12 cellular contexts compared by ENCODE assay signal in the genomic region with DNA sequence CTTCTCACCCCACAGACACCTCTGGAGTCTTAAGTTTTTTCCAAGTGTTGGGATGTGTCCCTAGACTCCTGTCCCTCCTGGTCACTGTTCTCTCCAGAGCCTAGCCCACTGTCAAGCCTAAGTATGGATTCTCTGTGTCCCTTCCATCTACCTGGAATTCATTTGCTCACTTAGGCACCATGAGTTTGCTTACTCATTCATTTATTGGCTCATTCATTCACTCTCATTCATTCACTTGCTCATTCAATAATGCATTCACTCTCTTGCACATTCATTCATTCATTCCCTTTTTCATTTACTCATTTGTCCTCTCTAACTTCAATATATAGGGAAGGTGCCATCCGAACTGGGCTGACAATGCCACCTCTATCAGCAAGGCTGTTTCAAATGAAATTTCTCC. TPM values are rescaled to one million over a fixed set of nuclear protein-coding genes. Genes with fewer than 3 reads are reported as not detected.
DNase-seq lines count a peak whose midpoint lies in the region; ATAC-seq, FAIRE-seq and TF ChIP-seq lines count a peak whose summit lies in the region.
"Had no signal": no experiment of that assay in that cellular context is flagged by ENCODE, and none has a peak within 500 bp of the region (broad histone marks: within the 10 kb centered on the region; RNA-seq: fewer than 3 reads in every experiment).

No MANE protein-coding gene starts in this region.

- peaks cover 18 to 23% of the 10 kb centered on the region in 2 donors for H3K4me1 ChIP-seq in muscle layer of duodenum (ENCODE audit: control insufficient read depth in 1 of 2, insufficient read depth in 2 of 2, low read length in 2 of 2)

- H3K36me3 ChIP-seq in bronchial epithelial cell (ENCODE audit: control insufficient read depth, insufficient read depth, low read length) (peaks cover 33% of the 10 kb centered on the region), muscle layer of duodenum (ENCODE audit: control insufficient read depth in 1 of 2, insufficient read depth in 2 of 2, low read length in 2 of 2) (peaks cover 16 to 17% of the 10 kb centered on the region in 2 donors)

- no peaks in the 10 kb centered on the region for H3K9me3 ChIP-seq in muscle layer of duodenum (ENCODE audit: control insufficient read depth in 1 of 2, low read length in 2 of 2)

- H3K4me3 ChIP-seq in AG04449 (ENCODE audit: low read depth, low read length) (peak overlapping the region; percentile 83), bronchial epithelial cell (ENCODE audit: low read depth, low read length) (peak overlapping the region; percentile 88), muscle layer of duodenum (ENCODE audit: low read depth in 1 of 2, low read length in 2 of 2) (peak overlapping the region; percentile 78 to 89)

- DNase-seq in AG04449 (ENCODE audit: low read depth, low spot score), result no peak
- DNase-seq in bronchial epithelial cell (ENCODE audit: low read depth), result peak; percentile 77
- no peak for DNase-seq in cerebellum (ENCODE audit: low spot score)
- no peak for DNase-seq in NCI-H2227 treated with DMSO at 0.1 percent for 48 hours (lab: John Stamatoyannopoulos, UW)
- DNase-seq: activated T-cell treated with anti-CD3 and anti-CD28 coated beads, Interleukin-2, amount 50 U/mL, for 1 hour; NCI-H2171; occipital lobe; stimulated activated naive CD4-positive, alpha-beta T cell; T-cell had no signal

- TF ChIP-seq CTCF in AG04449 (IDR thresholded peaks at IDR 0.05; ENCODE audit: insufficient read depth, low read length, missing control alignments) (no peak), bronchial epithelial cell (IDR thresholded peaks at IDR 0.05; ENCODE audit: insufficient read depth, low read length, severe bottlenecking) (no peak)

- POLR2A ChIA-PET in AG04449 (lab: Yijun Ruan, JAX), result interaction anchor here (1.5 to 9.4 kb wide), 4 partner anchors 15 to 77 kb away, joined by 4 to 127 read pairs (median 18); a partner anchor contains a TSS

- FAIRE-seq in bronchial epithelial cell (lab: Jason Lieb, UNC), result peak; percentile 47

- H3K27me3 ChIP-seq in bronchial epithelial cell (ENCODE audit: control insufficient read depth, insufficient read depth, low read length) (no peaks in the 10 kb centered on the region), muscle layer of duodenum (ENCODE audit: low read depth, low read length) (no peaks in the 10 kb centered on the region)

- no peak for ATAC-seq in GM19452 (IDR thresholded peaks at IDR 0.05; ENCODE audit: unreplicated experiment)
- ATAC-seq: T-cell had no signal

- peak overlapping the region; percentile 98 for H3K27ac ChIP-seq in muscle layer of duodenum (ENCODE audit: low read length)
- H3K27ac ChIP-seq: HL-60 had no signal

- CTCF ChIA-PET in AG04449 (lab: Yijun Ruan, JAX), result interaction anchor here (0.9 to 12.8 kb wide), 7 partner anchors 9 to 102 kb away, joined by 3 to 178 read pairs (median 24); a partner anchor contains a TSS

RNA-seq across cellular contexts. Expression of a gene that starts 1.6 kb away (rescaled TPM):
- total RNA-seq in bronchial epithelial cell (886 and 1,542 TPM in 2 replicates), cerebellum (18.1 TPM)

RNA-seq across cellular contexts. Expression of a gene that starts 4.8 kb away (rescaled TPM):
- total RNA-seq in bronchial epithelial cell (1,221 and 1,339 TPM in 2 replicates), cerebellum (not detected)

RNA-seq across cellular contexts. Expression of a gene that starts 15.9 kb away (rescaled TPM):
- 44.5 and 69.8 TPM in 2 replicates for total RNA-seq in bronchial epithelial cell
- 5.0 TPM for total RNA-seq in cerebellum

RNA-seq across cellular contexts. Expression of a gene that starts 16.9 kb away (rescaled TPM):
- total RNA-seq in bronchial epithelial cell (not detected in 2 replicates), cerebellum (1.5 TPM)
- total RNA-seq: T-cell had no signal

RNA-seq across cellular contexts. Expression of a gene that starts 22.5 kb away (rescaled TPM):
- total RNA-seq in bronchial epithelial cell (51.9 and 61.2 TPM in 2 replicates), cerebellum (87.8 TPM)

Comparison
In these comparisons a context has a peak if more than half of its experiments do, and no peak if none do; other contexts are left out.
1. RNA of a gene that starts 1.6 kb away (total RNA-seq): 886 to 1,542 TPM in bronchial epithelial cell; 18.1 TPM in cerebellum (single experiment); every median in the first group is over 10 times any median in the second.
2. RNA of a gene that starts 4.8 kb away (total RNA-seq): 1,221 to 1,339 TPM in bronchial epithelial cell; not detected in cerebellum (single experiment); every median in the first group is over 1,000 times any median in the second.
3. Peak in every context shown above with its lines, with median percentiles within 50 percentile points of each other: H3K4me3 ChIP-seq.